In genomic region chr19:42767319-42767718, GRCh38 we compare ENCODE assay signal across 10 cellular contexts. TPM values are rescaled to one million over a fixed set of nuclear protein-coding genes. Genes with fewer than 3 reads are reported as not detected.
"Had no signal": no experiment of that assay in that cellular context is flagged by ENCODE, and none has a peak within 500 bp of the region (broad histone marks: within the 10 kb centered on the region; RNA-seq: fewer than 3 reads in every experiment).

No MANE protein-coding gene starts in this region.

RNA-seq across cellular contexts. Expression of gene PSG8, which starts 1.8 kb away (rescaled TPM):
- total RNA-seq: activated CD8-positive, alpha-beta memory T cell treated with anti-CD3 and anti-CD28 coated beads, Interleukin-2, amount 10 ng/mL, durations not matched to agents 7 days and 5 days; cerebellum; fibroblast of lung; gastroesophageal sphincter; left lung; omental fat pad; suprapubic skin; T-helper 17 cell; ureter had no signal
- polyA plus RNA-seq: keratinocyte had no signal

RNA-seq across cellular contexts. Expression of gene PSG3, which starts 27.0 kb away (rescaled TPM):
- total RNA-seq: activated CD8-positive, alpha-beta memory T cell treated with anti-CD3 and anti-CD28 coated beads, Interleukin-2, amount 10 ng/mL, durations not matched to agents 7 days and 5 days; fibroblast of lung; gastroesophageal sphincter; left lung; omental fat pad; suprapubic skin; ureter had no signal
- polyA plus RNA-seq: keratinocyte had no signal
